1 cellular context compared by ENCODE assay signal in the genomic region with DNA sequence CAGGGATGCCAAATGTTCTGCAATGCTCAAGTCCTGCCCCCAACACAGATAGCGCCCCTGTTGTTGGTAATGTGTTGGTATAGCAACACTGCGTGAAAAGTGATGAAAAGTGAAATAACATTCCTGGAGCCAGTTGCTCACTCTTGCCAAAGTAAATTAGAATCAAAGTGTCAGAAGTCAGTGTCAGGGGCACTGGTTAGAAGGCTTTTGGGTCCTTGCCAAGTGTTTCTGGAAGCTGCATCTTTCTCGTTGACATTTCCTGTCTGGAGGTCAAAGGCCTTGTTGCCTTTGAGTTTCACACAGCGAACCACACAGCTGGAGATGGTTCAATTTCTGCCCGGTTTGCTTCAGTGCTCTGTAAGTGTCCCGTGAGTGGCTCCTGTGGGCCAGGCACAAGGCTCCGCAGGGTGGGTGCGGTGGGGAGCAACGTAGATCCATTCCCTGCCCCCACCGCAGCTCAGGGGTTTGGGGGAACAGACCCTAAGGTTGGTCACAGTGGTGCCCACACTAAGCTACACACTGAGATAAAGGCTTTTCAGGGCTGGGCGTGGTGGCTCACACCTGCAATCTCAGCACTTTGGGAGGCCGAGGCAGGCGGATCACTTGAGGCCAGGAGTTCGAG.
TF ChIP-seq lines count a peak whose summit lies in the region.

No MANE protein-coding gene starts in this region.

TF ChIP-seq in HepG2, 621 proteins besides CTCF, POLR2A, EP300 and RAD21 (continued from another document and continues in another):
- TF ChIP-seq, protein P1, sequence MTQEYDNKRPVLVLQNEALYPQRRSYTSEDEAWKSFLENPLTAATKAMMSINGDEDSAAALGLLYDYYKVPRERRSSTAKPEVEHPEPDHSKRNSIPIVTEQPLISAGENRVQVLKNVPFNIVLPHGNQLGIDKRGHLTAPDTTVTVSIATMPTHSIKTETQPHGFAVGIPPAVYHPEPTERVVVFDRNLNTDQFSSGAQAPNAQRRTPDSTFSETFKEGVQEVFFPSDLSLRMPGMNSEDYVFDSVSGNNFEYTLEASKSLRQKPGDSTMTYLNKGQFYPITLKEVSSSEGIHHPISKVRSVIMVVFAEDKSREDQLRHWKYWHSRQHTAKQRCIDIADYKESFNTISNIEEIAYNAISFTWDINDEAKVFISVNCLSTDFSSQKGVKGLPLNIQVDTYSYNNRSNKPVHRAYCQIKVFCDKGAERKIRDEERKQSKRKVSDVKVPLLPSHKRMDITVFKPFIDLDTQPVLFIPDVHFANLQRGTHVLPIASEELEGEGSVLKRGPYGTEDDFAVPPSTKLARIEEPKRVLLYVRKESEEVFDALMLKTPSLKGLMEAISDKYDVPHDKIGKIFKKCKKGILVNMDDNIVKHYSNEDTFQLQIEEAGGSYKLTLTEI (CRISPR knock-in tag; conservative IDR thresholded peaks at IDR 0.05) = no peak
- TF ChIP-seq KLF6 (CRISPR knock-in tag; IDR thresholded peaks at IDR 0.05) = 0 out of 2 replicates have a peak, but pooled peaks have one; percentile 66
- TF ChIP-seq ZNF136 (CRISPR knock-in tag; IDR thresholded peaks at IDR 0.05; ENCODE audit: low read depth) = no peak
- TF ChIP-seq REXO4 (CRISPR knock-in tag; IDR thresholded peaks at IDR 0.05; ENCODE audit: borderline replicate concordance) = no peak
- peak; percentile 67; the same call in 1 of the 2 replicates for TF ChIP-seq ARNT2 (CRISPR knock-in tag; IDR thresholded peaks at IDR 0.05; ENCODE audit: low read depth)
- TF ChIP-seq, protein P2, sequence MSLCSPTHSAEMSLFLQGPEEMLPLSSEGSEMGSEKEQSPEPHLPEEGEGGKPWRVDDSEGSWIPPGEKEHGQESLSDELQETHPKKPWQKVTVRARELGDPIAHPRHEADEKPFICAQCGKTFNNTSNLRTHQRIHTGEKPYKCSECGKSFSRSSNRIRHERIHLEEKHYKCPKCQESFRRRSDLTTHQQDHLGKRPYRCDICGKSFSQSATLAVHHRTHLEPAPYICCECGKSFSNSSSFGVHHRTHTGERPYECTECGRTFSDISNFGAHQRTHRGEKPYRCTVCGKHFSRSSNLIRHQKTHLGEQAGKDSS (CRISPR knock-in tag; IDR thresholded peaks at IDR 0.05; ENCODE audit: borderline replicate concordance, low read depth) = peak; percentile 55; the same call in 1 of the 2 replicates
- TF ChIP-seq, protein P3, sequence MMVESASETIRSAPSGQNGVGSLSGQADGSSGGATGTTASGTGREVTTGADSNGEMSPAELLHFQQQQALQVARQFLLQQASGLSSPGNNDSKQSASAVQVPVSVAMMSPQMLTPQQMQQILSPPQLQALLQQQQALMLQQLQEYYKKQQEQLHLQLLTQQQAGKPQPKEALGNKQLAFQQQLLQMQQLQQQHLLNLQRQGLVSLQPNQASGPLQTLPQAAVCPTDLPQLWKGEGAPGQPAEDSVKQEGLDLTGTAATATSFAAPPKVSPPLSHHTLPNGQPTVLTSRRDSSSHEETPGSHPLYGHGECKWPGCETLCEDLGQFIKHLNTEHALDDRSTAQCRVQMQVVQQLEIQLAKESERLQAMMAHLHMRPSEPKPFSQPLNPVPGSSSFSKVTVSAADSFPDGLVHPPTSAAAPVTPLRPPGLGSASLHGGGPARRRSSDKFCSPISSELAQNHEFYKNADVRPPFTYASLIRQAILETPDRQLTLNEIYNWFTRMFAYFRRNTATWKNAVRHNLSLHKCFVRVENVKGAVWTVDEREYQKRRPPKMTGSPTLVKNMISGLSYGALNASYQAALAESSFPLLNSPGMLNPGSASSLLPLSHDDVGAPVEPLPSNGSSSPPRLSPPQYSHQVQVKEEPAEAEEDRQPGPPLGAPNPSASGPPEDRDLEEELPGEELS (CRISPR knock-in tag; IDR thresholded peaks at IDR 0.05) = peak; percentile 97
- TF ChIP-seq TOPORS (CRISPR knock-in tag; IDR thresholded peaks at IDR 0.05) = no peak
- peak; percentile 94 for TF ChIP-seq RXRA (CRISPR knock-in tag; IDR thresholded peaks at IDR 0.05)
- TF ChIP-seq, protein P4, sequence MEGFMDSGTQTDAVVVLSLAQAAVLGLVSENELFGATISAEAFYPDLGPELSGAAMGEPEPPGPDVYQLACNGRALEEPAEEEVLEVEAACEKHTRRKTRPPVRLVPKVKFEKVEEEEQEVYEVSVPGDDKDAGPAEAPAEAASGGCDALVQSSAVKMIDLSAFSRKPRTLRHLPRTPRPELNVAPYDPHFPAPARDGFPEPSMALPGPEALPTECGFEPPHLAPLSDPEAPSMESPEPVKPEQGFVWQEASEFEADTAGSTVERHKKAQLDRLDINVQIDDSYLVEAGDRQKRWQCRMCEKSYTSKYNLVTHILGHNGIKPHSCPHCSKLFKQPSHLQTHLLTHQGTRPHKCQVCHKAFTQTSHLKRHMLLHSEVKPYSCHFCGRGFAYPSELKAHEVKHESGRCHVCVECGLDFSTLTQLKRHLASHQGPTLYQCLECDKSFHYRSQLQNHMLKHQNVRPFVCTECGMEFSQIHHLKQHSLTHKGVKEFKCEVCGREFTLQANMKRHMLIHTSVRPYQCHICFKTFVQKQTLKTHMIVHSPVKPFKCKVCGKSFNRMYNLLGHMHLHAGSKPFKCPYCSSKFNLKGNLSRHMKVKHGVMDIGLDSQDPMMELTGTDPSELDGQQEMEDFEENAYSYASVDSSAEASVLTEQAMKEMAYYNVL (CRISPR knock-in tag; IDR thresholded peaks at IDR 0.05; ENCODE audit: borderline replicate concordance) = peak; percentile 48; the same call in 1 of the 2 replicates
- no peak for TF ChIP-seq ZNF615 (CRISPR knock-in tag; IDR thresholded peaks at IDR 0.05; ENCODE audit: borderline replicate concordance)
- TF ChIP-seq NCOA5 (CRISPR knock-in tag; IDR thresholded peaks at IDR 0.05) = no peak
- TF ChIP-seq TEAD3 (CRISPR knock-in tag; optimal IDR thresholded peaks at IDR 0.05; ENCODE audit: borderline replicate concordance) = peak; percentile 96
- TF ChIP-seq ZKSCAN5 (CRISPR knock-in tag; IDR thresholded peaks at IDR 0.05) = no peak
- TF ChIP-seq AHR (CRISPR knock-in tag; IDR thresholded peaks at IDR 0.05) = peak; percentile 56; the same call in 1 of the 2 replicates
- TF ChIP-seq ATF7-NPFF (CRISPR knock-in tag; IDR thresholded peaks at IDR 0.05; ENCODE audit: low read depth) = no peak
- TF ChIP-seq SMARCC2 (IDR thresholded peaks at IDR 0.05) = no peak
- peak; percentile 84 for TF ChIP-seq FOSL2 (CRISPR knock-in tag; IDR thresholded peaks at IDR 0.05)
- TF ChIP-seq, protein P5, sequence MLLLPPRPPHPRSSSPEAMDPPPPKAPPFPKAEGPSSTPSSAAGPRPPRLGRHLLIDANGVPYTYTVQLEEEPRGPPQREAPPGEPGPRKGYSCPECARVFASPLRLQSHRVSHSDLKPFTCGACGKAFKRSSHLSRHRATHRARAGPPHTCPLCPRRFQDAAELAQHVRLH (CRISPR knock-in tag; IDR thresholded peaks at IDR 0.05; ENCODE audit: borderline replicate concordance, low read depth) = peak; percentile 88; the same call in 1 of the 2 replicates
- TF ChIP-seq SP2 (CRISPR knock-in tag; IDR thresholded peaks at IDR 0.05) = no peak
- no peak for TF ChIP-seq NFYB (CRISPR knock-in tag; IDR thresholded peaks at IDR 0.05)
- TF ChIP-seq ZSCAN31 (CRISPR knock-in tag; IDR thresholded peaks at IDR 0.05; ENCODE audit: low read depth) = no peak
- TF ChIP-seq TBP (CRISPR knock-in tag; IDR thresholded peaks at IDR 0.05) = 0 out of 2 replicates have a peak, but pooled peaks have one; percentile 41
- peak; percentile 67; the same call in 1 of the 2 replicates for TF ChIP-seq ZBTB38 (CRISPR knock-in tag; IDR thresholded peaks at IDR 0.05)
- TF ChIP-seq, protein P6, sequence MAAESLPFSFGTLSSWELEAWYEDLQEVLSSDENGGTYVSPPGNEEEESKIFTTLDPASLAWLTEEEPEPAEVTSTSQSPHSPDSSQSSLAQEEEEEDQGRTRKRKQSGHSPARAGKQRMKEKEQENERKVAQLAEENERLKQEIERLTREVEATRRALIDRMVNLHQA (CRISPR knock-in tag; IDR thresholded peaks at IDR 0.05) = 0 out of 2 replicates have a peak, but pooled peaks have one; percentile 80
- peak; percentile 81 for TF ChIP-seq KAT8 (CRISPR knock-in tag; IDR thresholded peaks at IDR 0.05)
- no peak for TF ChIP-seq FOXM1 (CRISPR knock-in tag; IDR thresholded peaks at IDR 0.05)
- TF ChIP-seq ZBTB21 (CRISPR knock-in tag; IDR thresholded peaks at IDR 0.05) = no peak; the same call in 1 of the 2 replicates
- peak; percentile 97 for TF ChIP-seq NFIC (IDR thresholded peaks at IDR 0.05; ENCODE audit: low read length)
- TF ChIP-seq REPIN1 (CRISPR knock-in tag; IDR thresholded peaks at IDR 0.05; ENCODE audit: borderline replicate concordance, low read depth) = no peak; the same call in 1 of the 2 replicates
- TF ChIP-seq ZNF644 (CRISPR knock-in tag; IDR thresholded peaks at IDR 0.05; ENCODE audit: low read depth) = peak; percentile 80
- no peak for TF ChIP-seq ZNF432 (CRISPR knock-in tag; IDR thresholded peaks at IDR 0.05; ENCODE audit: borderline replicate concordance)
- TF ChIP-seq, protein P7, sequence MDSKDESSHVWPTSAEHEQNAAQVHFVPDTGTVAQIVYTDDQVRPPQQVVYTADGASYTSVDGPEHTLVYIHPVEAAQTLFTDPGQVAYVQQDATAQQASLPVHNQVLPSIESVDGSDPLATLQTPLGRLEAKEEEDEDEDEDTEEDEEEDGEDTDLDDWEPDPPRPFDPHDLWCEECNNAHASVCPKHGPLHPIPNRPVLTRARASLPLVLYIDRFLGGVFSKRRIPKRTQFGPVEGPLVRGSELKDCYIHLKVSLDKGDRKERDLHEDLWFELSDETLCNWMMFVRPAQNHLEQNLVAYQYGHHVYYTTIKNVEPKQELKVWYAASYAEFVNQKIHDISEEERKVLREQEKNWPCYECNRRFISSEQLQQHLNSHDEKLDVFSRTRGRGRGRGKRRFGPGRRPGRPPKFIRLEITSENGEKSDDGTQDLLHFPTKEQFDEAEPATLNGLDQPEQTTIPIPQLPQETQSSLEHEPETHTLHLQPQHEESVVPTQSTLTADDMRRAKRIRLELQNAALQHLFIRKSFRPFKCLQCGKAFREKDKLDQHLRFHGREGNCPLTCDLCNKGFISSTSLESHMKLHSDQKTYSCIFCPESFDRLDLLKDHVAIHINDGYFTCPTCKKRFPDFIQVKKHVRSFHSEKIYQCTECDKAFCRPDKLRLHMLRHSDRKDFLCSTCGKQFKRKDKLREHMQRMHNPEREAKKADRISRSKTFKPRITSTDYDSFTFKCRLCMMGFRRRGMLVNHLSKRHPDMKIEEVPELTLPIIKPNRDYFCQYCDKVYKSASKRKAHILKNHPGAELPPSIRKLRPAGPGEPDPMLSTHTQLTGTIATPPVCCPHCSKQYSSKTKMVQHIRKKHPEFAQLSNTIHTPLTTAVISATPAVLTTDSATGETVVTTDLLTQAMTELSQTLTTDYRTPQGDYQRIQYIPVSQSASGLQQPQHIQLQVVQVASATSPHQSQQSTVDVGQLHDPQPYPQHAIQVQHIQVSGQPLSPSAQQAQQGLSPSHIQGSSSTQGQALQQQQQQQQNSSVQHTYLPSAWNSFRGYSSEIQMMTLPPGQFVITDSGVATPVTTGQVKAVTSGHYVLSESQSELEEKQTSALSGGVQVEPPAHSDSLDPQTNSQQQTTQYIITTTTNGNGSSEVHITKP (CRISPR knock-in tag; IDR thresholded peaks at IDR 0.05; ENCODE audit: low read depth) = peak; percentile 70; the same call in 1 of the 2 replicates
- no peak for TF ChIP-seq YEATS2 (CRISPR knock-in tag; IDR thresholded peaks at IDR 0.05; ENCODE audit: borderline replicate concordance)
- TF ChIP-seq ZBTB7B (CRISPR knock-in tag; IDR thresholded peaks at IDR 0.05) = peak; percentile 74; the same call in 1 of the 2 replicates
- TF ChIP-seq HNRNPL (IDR thresholded peaks at IDR 0.05; ENCODE audit: low read depth, low read length) = no peak
- TF ChIP-seq ZNF326 (CRISPR knock-in tag; IDR thresholded peaks at IDR 0.05; ENCODE audit: borderline replicate concordance) = no peak
- no peak for TF ChIP-seq RBM39 (IDR thresholded peaks at IDR 0.05; ENCODE audit: low read depth, low read length, poor library complexity, severe bottlenecking)
- peak; percentile 87; the same call in 1 of the 2 replicates for TF ChIP-seq ZKSCAN8 (CRISPR knock-in tag; IDR thresholded peaks at IDR 0.05; ENCODE audit: borderline replicate concordance)
- TF ChIP-seq, protein P8, sequence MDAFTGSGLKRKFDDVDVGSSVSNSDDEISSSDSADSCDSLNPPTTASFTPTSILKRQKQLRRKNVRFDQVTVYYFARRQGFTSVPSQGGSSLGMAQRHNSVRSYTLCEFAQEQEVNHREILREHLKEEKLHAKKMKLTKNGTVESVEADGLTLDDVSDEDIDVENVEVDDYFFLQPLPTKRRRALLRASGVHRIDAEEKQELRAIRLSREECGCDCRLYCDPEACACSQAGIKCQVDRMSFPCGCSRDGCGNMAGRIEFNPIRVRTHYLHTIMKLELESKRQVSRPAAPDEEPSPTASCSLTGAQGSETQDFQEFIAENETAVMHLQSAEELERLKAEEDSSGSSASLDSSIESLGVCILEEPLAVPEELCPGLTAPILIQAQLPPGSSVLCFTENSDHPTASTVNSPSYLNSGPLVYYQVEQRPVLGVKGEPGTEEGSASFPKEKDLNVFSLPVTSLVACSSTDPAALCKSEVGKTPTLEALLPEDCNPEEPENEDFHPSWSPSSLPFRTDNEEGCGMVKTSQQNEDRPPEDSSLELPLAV (CRISPR knock-in tag; conservative IDR thresholded peaks at IDR 0.05; ENCODE audit: low read depth) = no peak
- no peak for TF ChIP-seq POLR2G (IDR thresholded peaks at IDR 0.05; ENCODE audit: low read depth, low read length)
- TF ChIP-seq, protein P9, sequence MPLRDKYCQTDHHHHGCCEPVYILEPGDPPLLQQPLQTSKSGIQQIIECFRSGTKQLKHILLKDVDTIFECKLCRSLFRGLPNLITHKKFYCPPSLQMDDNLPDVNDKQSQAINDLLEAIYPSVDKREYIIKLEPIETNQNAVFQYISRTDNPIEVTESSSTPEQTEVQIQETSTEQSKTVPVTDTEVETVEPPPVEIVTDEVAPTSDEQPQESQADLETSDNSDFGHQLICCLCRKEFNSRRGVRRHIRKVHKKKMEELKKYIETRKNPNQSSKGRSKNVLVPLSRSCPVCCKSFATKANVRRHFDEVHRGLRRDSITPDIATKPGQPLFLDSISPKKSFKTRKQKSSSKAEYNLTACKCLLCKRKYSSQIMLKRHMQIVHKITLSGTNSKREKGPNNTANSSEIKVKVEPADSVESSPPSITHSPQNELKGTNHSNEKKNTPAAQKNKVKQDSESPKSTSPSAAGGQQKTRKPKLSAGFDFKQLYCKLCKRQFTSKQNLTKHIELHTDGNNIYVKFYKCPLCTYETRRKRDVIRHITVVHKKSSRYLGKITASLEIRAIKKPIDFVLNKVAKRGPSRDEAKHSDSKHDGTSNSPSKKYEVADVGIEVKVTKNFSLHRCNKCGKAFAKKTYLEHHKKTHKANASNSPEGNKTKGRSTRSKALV (CRISPR knock-in tag; IDR thresholded peaks at IDR 0.05) = peak; percentile 50
- peak; percentile 31; the same call in 1 of the 2 replicates for TF ChIP-seq KDM4B (CRISPR knock-in tag; IDR thresholded peaks at IDR 0.05)
